8 cellular contexts compared by ENCODE assay signal in genomic region chr7:77121860-77122681, GRCh38. TPM values are rescaled to one million over a fixed set of nuclear protein-coding genes. Genes with fewer than 3 reads are reported as not detected.
DNase-seq lines count a peak whose midpoint lies in the region; ATAC-seq, FAIRE-seq and TF ChIP-seq lines count a peak whose summit lies in the region.
"Not testable (repeated sequence)": the region's sequence is repeated elsewhere in the genome, so short reads cannot be mapped to it uniquely, and the experiment has no call there.

Gene CCDC146 (plus strand): TSS chr7:77122615. CDS start chr7:77167669, 45,054 bp downstream.

- H2AK9ac ChIP-seq in IMR-90 (replicated peaks; ENCODE audit: low read depth, low read length, poor library complexity), result not testable (repeated sequence)

- peak; percentile 21 for DNase-seq in D721Med (ENCODE audit: insufficient read length, low spot score)
- DNase-seq in IMR-90, result peak; percentile 99
- DNase-seq in activated T-cell treated with anti-CD3 and anti-CD28 coated beads for 1 hour (ENCODE audit: low read depth), result peak; percentile 87
- peak; percentile 58 for DNase-seq in epidermal melanocyte (ENCODE audit: insufficient read length, low spot score)
- DNase-seq in midbrain (lab: John Stamatoyannopoulos, UW), result peak; percentile 100
- peak; percentile 86 to 94 for DNase-seq in stimulated activated CD8-positive, alpha-beta memory T cell treated with anti-CD3 and anti-CD28 coated beads, Interleukin-15, amount 100 ng/mL, for 4 hours (ENCODE audit: low read depth in 2 of 2)

- peak within 1 kb of the TSS in 1 of 2 experiments; percentile 46; a peak in 1 of 4 replicates for H4K8ac ChIP-seq in IMR-90 (ENCODE audit: low read depth in 2 of 2, low read length in 2 of 2)

- H4K91ac ChIP-seq in IMR-90 (ENCODE audit: insufficient read depth, low read depth, low read length), result not testable (repeated sequence)

- not testable (repeated sequence) for TF ChIP-seq RAD21 in IMR-90 (IDR thresholded peaks at IDR 0.05; ENCODE audit: low read length)

- CTCF ChIA-PET in IMR-90 (lab: Yijun Ruan, JAX), result interaction anchor here (1.0 to 1.2 kb wide), 3 partner anchors 125 to 210 kb away, joined by 3 to 6 read pairs (median 4); no protein-coding TSS in a partner anchor

- dilution Hi-C loops in IMR-90 (cut with HindIII; ENCODE audit: low sequenced_read_pairs, unreplicated experiment), result not testable (repeated sequence)

- not testable (repeated sequence) for TF ChIP-seq POLR2A in IMR-90 (IDR thresholded peaks at IDR 0.05; ENCODE audit: low read depth, low read length)

- peak; percentile 96 for ATAC-seq in GM21576 (IDR thresholded peaks at IDR 0.05; ENCODE audit: unreplicated experiment)
- peak; percentile 98 for ATAC-seq in IMR-90 (ENCODE audit: low read depth)

- H2BK5ac ChIP-seq in IMR-90 (ENCODE audit: low read depth, low read length, poor library complexity, severe bottlenecking), result not testable (repeated sequence)

- WGBS in IMR-90 (ENCODE audit: extremely low coverage in 2 of 2, insufficient read length in 1 of 2), 2 experiments, result 2% methylated on average over 12 of the region's 50 CpGs; no CpG with 5 or more reads in 1 of the 2 experiments

- not testable (repeated sequence) for BruUV-seq in IMR-90 (replicated peaks; lab: Mats Ljungman, UMichigan)

- not testable (repeated sequence) for H3K79me2 ChIP-seq in OCI-LY3 (ENCODE audit: low read length)

- H3K56ac ChIP-seq in IMR-90 (ENCODE audit: extremely low read depth, insufficient read depth, low read length), result not testable (repeated sequence)

- H3K23ac ChIP-seq in IMR-90 (ENCODE audit: low read depth, low read length), result not testable (repeated sequence)

- H3K36me3 ChIP-seq in IMR-90 (ENCODE audit: control insufficient read depth, insufficient read depth, low read length); OCI-LY3 (replicated peaks; ENCODE audit: low read depth, low read length): not testable (repeated sequence)

- H3K9ac ChIP-seq in IMR-90 (ENCODE audit: low read depth, low read length) (peak within 1 kb of the TSS; percentile 40), OCI-LY3 (ENCODE audit: low read length) (peak within 1 kb of the TSS; percentile 34; the same call in 1 of the 2 replicates)

- not testable (repeated sequence) for H3K4ac ChIP-seq in IMR-90 (ENCODE audit: low read depth, low read length)

- H4K20me1 ChIP-seq in IMR-90 (ENCODE audit: insufficient read depth, low read length); OCI-LY3 (ENCODE audit: insufficient read depth, low read length): not testable (repeated sequence)

- H3K18ac ChIP-seq in IMR-90 (ENCODE audit: low read depth, low read length), result not testable (repeated sequence)

- POLR2A ChIA-PET in IMR-90 (lab: Charles Lee; ENCODE audit: unreplicated experiment), result interaction anchor here (0.6 kb wide), 1 partner anchor 152 kb away, joined by 3 read pairs; no protein-coding TSS in a partner anchor

- not testable (repeated sequence) for H2AK5ac ChIP-seq in IMR-90 (ENCODE audit: low read depth, low read length)

- H4K5ac ChIP-seq in IMR-90 (ENCODE audit: low read depth, low read length), result not testable (repeated sequence)

- TF ChIP-seq CTCF in D721Med (IDR thresholded peaks at IDR 0.05; ENCODE audit: insufficient read depth, missing control alignments); IMR-90 (conservative IDR thresholded peaks at IDR 0.05; ENCODE audit: low read depth, low read length); OCI-LY3 (IDR thresholded peaks at IDR 0.05; ENCODE audit: low read depth, low read length): not testable (repeated sequence)

- not testable (repeated sequence) for H2BK15ac ChIP-seq in IMR-90 (ENCODE audit: low read depth, low read length)

- H3K4me2 ChIP-seq in IMR-90 (ENCODE audit: low read depth, low read length), result peak within 1 kb of the TSS; percentile 67
- peak within 1 kb of the TSS; percentile 77 for H3K4me2 ChIP-seq in OCI-LY3 (ENCODE audit: low read length)

- intact Hi-C loops in IMR-90 (cut with micrococcal nuclease), result loop anchor here (1.0 to 2.0 kb wide), 2 partner anchors 125 to 211 kb away; no protein-coding TSS in a partner anchor

- H3K4me3 ChIP-seq in IMR-90 (ENCODE audit: insufficient read depth, low read depth, low read length) (peak within 1 kb of the TSS; percentile 61), OCI-LY3 (ENCODE audit: low read length) (peak within 1 kb of the TSS; percentile 77)

- in situ Hi-C loops in IMR-90 (cut with MboI; ENCODE audit: low sequenced_read_pairs), result loop anchor here (5.0 to 10.0 kb wide), 2 partner anchors 123 to 210 kb away; no protein-coding TSS in a partner anchor

- H3K27ac ChIP-seq in IMR-90 (ENCODE audit: insufficient read depth, low read length), result peak within 1 kb of the TSS; percentile 24; the same call in 1 of the 2 replicates
- H3K27ac ChIP-seq in OCI-LY3 (ENCODE audit: low read length), result not testable (repeated sequence)

- not testable (repeated sequence) for H3K9me1 ChIP-seq in IMR-90 (ENCODE audit: insufficient read depth, low read length)

- H3K14ac ChIP-seq in IMR-90 (replicated peaks; ENCODE audit: low read depth, low read length), result not testable (repeated sequence)

- H2BK120ac ChIP-seq in IMR-90 (ENCODE audit: low read depth, low read length), result not testable (repeated sequence)

- H2BK20ac ChIP-seq in IMR-90 (ENCODE audit: low read depth, low read length), result not testable (repeated sequence)

- not testable (repeated sequence) for H3K9me3 ChIP-seq in IMR-90 (ENCODE audit: control insufficient read depth, insufficient read depth, low read length); OCI-LY3 (ENCODE audit: insufficient read depth, low read length)

- H3K79me1 ChIP-seq in IMR-90 (ENCODE audit: low read depth in 1 of 2, low read length in 2 of 2), result not testable (repeated sequence)

- peak within 1 kb of the TSS; percentile 46 for H2AFZ ChIP-seq in IMR-90 (replicated peaks; ENCODE audit: low read length, poor library complexity)
- peak within 1 kb of the TSS; percentile 63 for H2AFZ ChIP-seq in OCI-LY3 (ENCODE audit: low read depth, low read length)

- FAIRE-seq in D721Med (lab: Jason Lieb, UNC), result not testable (repeated sequence)

- H3K4me1 ChIP-seq in IMR-90 (ENCODE audit: control insufficient read depth, insufficient read depth, low read length), result not testable (repeated sequence)
- H3K4me1 ChIP-seq in OCI-LY3 (ENCODE audit: low read length), result peaks cover 12% of the 10 kb centered on the region; the same call in 1 of the 2 replicates

- not testable (repeated sequence) for H3K27me3 ChIP-seq in IMR-90 (ENCODE audit: control insufficient read depth, insufficient read depth, low read length); OCI-LY3 (ENCODE audit: low read depth, low read length)

TF ChIP-seq in IMR-90, 13 proteins besides CTCF, POLR2A, EP300 and RAD21:
- TF ChIP-seq MAZ (IDR thresholded peaks at IDR 0.05; ENCODE audit: borderline replicate concordance, low read depth, low read length) (peak; percentile 73; the same call in 1 of the 2 replicates), USF2 (IDR thresholded peaks at IDR 0.05; ENCODE audit: low read depth, low read length) (peak; percentile 73), CEBPB (IDR thresholded peaks at IDR 0.05; ENCODE audit: low read depth, low read length) (peak; percentile 34; the same call in 1 of the 2 replicates), BHLHE40 (IDR thresholded peaks at IDR 0.05; ENCODE audit: low read depth, low read length) (peak; percentile 78), MXI1 (IDR thresholded peaks at IDR 0.05; ENCODE audit: borderline replicate concordance, low read depth, low read length) (peak; percentile 63)

RNA-seq across cellular contexts. Expression of gene CCDC146, which starts in this region (rescaled TPM):
- total RNA-seq in IMR-90 (2012; rRNA removed), result 0.54 and 0.83 TPM in 2 replicates
- polyA plus RNA-seq in IMR-90 (2012; rRNA removed), result 1.0 and 1.7 TPM in 2 replicates
- polyA plus RNA-seq in IMR-90 (2012; cell fraction: cytosol; rRNA removed), result 0.22 and 0.64 TPM in 2 replicates
- polyA plus RNA-seq in IMR-90 (2012; cell fraction: nucleus; rRNA removed; ENCODE audit: low replicate concordance), result 2.2 and 22.8 TPM in 2 replicates

Comparison
In these comparisons a context has a peak if more than half of its experiments do, and no peak if none do; other contexts are left out.
1. DNase-seq: peak in every context shown above with its lines; median percentile 100 in midbrain; 99 in IMR-90; 90 in stimulated activated CD8-positive, alpha-beta memory T cell treated with anti-CD3 and anti-CD28 coated beads, Interleukin-15, amount 100 ng/mL, for 4 hours; 87 in activated T-cell treated with anti-CD3 and anti-CD28 coated beads for 1 hour; 58 in epidermal melanocyte; 21 in D721Med.